ENCODE assay signal across 19 cellular contexts in genomic region chr2:222879602-222879933, GRCh38. TPM values are rescaled to one million over a fixed set of nuclear protein-coding genes. Genes with fewer than 3 reads are reported as not detected.
DNase-seq lines count a peak whose midpoint lies in the region; ATAC-seq and TF ChIP-seq lines count a peak whose summit lies in the region.
"Had no signal": no experiment of that assay in that cellular context is flagged by ENCODE, and none has a peak within 500 bp of the region (broad histone marks: within the 10 kb centered on the region; RNA-seq: fewer than 3 reads in every experiment).

No MANE protein-coding gene starts in this region.

- H3K27me3 Mint-ChIP-seq in HFFc6 (ENCODE audit: insufficient read depth) = no peaks in the 10 kb centered on the region; the same call in none of the 2 replicates
- no peaks in the 10 kb centered on the region for H3K27me3 Mint-ChIP-seq in activated naive CD8-positive, alpha-beta T cell treated with anti-CD3 and anti-CD28 coated beads, Interleukin-2, amount 50 U/mL, for 24 hours
- H3K27me3 Mint-ChIP-seq: memory B cell had no signal

- H3K27me3 ChIP-seq in mammary epithelial cell (ENCODE audit: insufficient read depth, low read length) = no peaks in the 10 kb centered on the region
- no peaks in the 10 kb centered on the region for H3K27me3 ChIP-seq in parathyroid adenoma (ENCODE audit: control insufficient read depth, insufficient read depth, low read length)
- H3K27me3 ChIP-seq: uterus had no signal

- H3K4me1 ChIP-seq in mammary epithelial cell (ENCODE audit: insufficient read depth, low read length) (peaks cover 47% of the 10 kb centered on the region), parathyroid adenoma (peaks cover 49% of the 10 kb centered on the region)

- CTCF ChIA-PET in mammary epithelial cell (lab: Charles Lee; ENCODE audit: low non-redundant PET) = no interaction called here

- TF ChIP-seq CTCF in HFFc6 (IDR thresholded peaks at IDR 0.05) = no peak
- no peak for TF ChIP-seq CTCF in mammary epithelial cell (conservative IDR thresholded peaks at IDR 0.05 in 1 of 2, IDR thresholded peaks at IDR 0.05 in 1 of 2; ENCODE audit: extremely low read depth in 1 of 2, insufficient read depth in 1 of 2, low read depth in 1 of 2, low read length in 2 of 2)
- TF ChIP-seq CTCF in parathyroid adenoma (IDR thresholded peaks at IDR 0.05) = no peak

- in situ Hi-C loops in G401 (cut with HindIII; ENCODE audit: low sequenced_read_pairs) = no loop called here
- in situ Hi-C loops in mammary epithelial cell (cut with MboI; ENCODE audit: low sequenced_read_pairs in 2 of 2) = no loop called here

- no peaks in the 10 kb centered on the region for H3K9me3 Mint-ChIP-seq in HFFc6
- H3K9me3 Mint-ChIP-seq in activated naive CD8-positive, alpha-beta T cell treated with anti-CD3 and anti-CD28 coated beads, Interleukin-2, amount 50 U/mL, for 24 hours = no peaks in the 10 kb centered on the region
- H3K9me3 Mint-ChIP-seq: activated T-cell treated with anti-CD3 and anti-CD28 coated beads, Interleukin-2, amount 50 U/mL, for 4 hours had no signal

- 95% methylated on average over 3 of the region's 3 CpGs for WGBS in mammary epithelial cell (ENCODE audit: low coverage, missing lambda C conversion rate)

- peaks cover 100% of the 10 kb centered on the region for H3K79me2 ChIP-seq in mammary epithelial cell (ENCODE audit: insufficient read depth, low read length)
- H3K79me2 ChIP-seq in parathyroid adenoma = peaks cover 48% of the 10 kb centered on the region

- H3K36me3 Mint-ChIP-seq in HFFc6 (ENCODE audit: low read depth) = no peaks in the 10 kb centered on the region
- no peaks in the 10 kb centered on the region for H3K36me3 Mint-ChIP-seq in activated naive CD8-positive, alpha-beta T cell treated with anti-CD3 and anti-CD28 coated beads, Interleukin-2, amount 50 U/mL, for 24 hours (ENCODE audit: low read depth)
- H3K36me3 Mint-ChIP-seq: memory B cell had no signal

- H3K9ac ChIP-seq in mammary epithelial cell (ENCODE audit: insufficient read depth, low read length) (no peak overlapping the region), parathyroid adenoma (no peak overlapping the region)
- H3K9ac ChIP-seq: KMS-11 had no signal

- H3K27ac Mint-ChIP-seq in HFFc6 = peak overlapping the region; percentile 54
- no peak overlapping the region for H3K27ac Mint-ChIP-seq in activated naive CD8-positive, alpha-beta T cell treated with anti-CD3 and anti-CD28 coated beads, Interleukin-2, amount 50 U/mL, for 24 hours
- H3K27ac Mint-ChIP-seq: memory B cell had no signal

- ATAC-seq in activated naive CD8-positive, alpha-beta T cell treated with anti-CD3 and anti-CD28 coated beads, Interleukin-2, amount 50 U/mL, for 24 hours = no peak
- no peak for ATAC-seq in GM21576 (IDR thresholded peaks at IDR 0.05; ENCODE audit: unreplicated experiment)
- ATAC-seq: activated T-cell treated with anti-CD3 and anti-CD28 coated beads, Interleukin-2, amount 50 U/mL, for 4 hours had no signal

- H3K4me3 ChIP-seq in mammary epithelial cell (replicated peaks in 1 of 3; ENCODE audit: insufficient read depth in 1 of 3, low read depth in 2 of 3, low read length in 3 of 3) = no peak overlapping the region
- H3K4me3 ChIP-seq in parathyroid adenoma (ENCODE audit: low read depth, low read length) = no peak overlapping the region
- H3K4me3 ChIP-seq: SK-N-MC, uterus had no signal

- BruUV-seq in mammary epithelial cell (replicated peaks; lab: Mats Ljungman, UMichigan) = no TSS peak

- DNase-seq in G401 (ENCODE audit: low spot score) (peak; percentile 42), HFFc6 (no peak), mammary epithelial cell (no peak), NCI-H748 treated with DMSO at 0.1 percent for 48 hours (lab: John Stamatoyannopoulos, UW) (no peak)
- DNase-seq in activated naive CD8-positive, alpha-beta T cell treated with anti-CD3 and anti-CD28 coated beads, Interleukin-2, amount 50 U/mL, for 24 hours = no peak
- DNase-seq: activated CD4-positive, alpha-beta T cell treated with anti-CD3 and anti-CD28 coated beads for 4 hours; activated naive CD4-positive, alpha-beta T cell; activated T-cell treated with anti-CD3 and anti-CD28 coated beads, Interleukin-2, amount 50 U/mL, for 4 hours; NCI-H1436; NCI-H2107; NCI-H524; small intestine; T-helper 2 cell; uterus had no signal

- peak overlapping the region; percentile 18 for H3K4me3 Mint-ChIP-seq in HFFc6
- no peak overlapping the region for H3K4me3 Mint-ChIP-seq in activated naive CD8-positive, alpha-beta T cell treated with anti-CD3 and anti-CD28 coated beads, Interleukin-2, amount 50 U/mL, for 24 hours
- H3K4me3 Mint-ChIP-seq: activated T-cell treated with anti-CD3 and anti-CD28 coated beads, Interleukin-2, amount 50 U/mL, for 4 hours; memory B cell had no signal

- no peaks in the 10 kb centered on the region for H3K9me3 ChIP-seq in mammary epithelial cell (replicated peaks; ENCODE audit: insufficient read depth, low read length)
- no peaks in the 10 kb centered on the region for H3K9me3 ChIP-seq in parathyroid adenoma (ENCODE audit: control insufficient read depth, low read length)
- H3K9me3 ChIP-seq: uterus had no signal

- H3K4me2 ChIP-seq in mammary epithelial cell (ENCODE audit: insufficient read depth, low read depth, low read length) (peak overlapping the region; percentile 37), parathyroid adenoma (ENCODE audit: low read length) (no peak overlapping the region)
- H3K4me2 ChIP-seq: KMS-11 had no signal

- H3K27ac ChIP-seq in mammary epithelial cell (ENCODE audit: insufficient read depth, low read depth, low read length) (peak overlapping the region; percentile 66), parathyroid adenoma (peak overlapping the region; percentile 52)
- H3K27ac ChIP-seq: KMS-11, SK-N-MC, uterus had no signal

- H3K36me3 ChIP-seq in mammary epithelial cell (ENCODE audit: insufficient read depth, low read length) (peaks cover 4% of the 10 kb centered on the region), parathyroid adenoma (ENCODE audit: control insufficient read depth, insufficient read depth, low read length) (no peaks in the 10 kb centered on the region)
- H3K36me3 ChIP-seq: uterus had no signal

- H3K4me1 Mint-ChIP-seq in HFFc6 (ENCODE audit: low read depth) = peaks cover 62% of the 10 kb centered on the region
- H3K4me1 Mint-ChIP-seq in activated naive CD8-positive, alpha-beta T cell treated with anti-CD3 and anti-CD28 coated beads, Interleukin-2, amount 50 U/mL, for 24 hours = peaks cover 36% of the 10 kb centered on the region

- H2AFZ ChIP-seq in mammary epithelial cell (ENCODE audit: low read depth, low read length) (no peak overlapping the region), parathyroid adenoma (no peak overlapping the region)

- dilution Hi-C loops in mammary epithelial cell (cut with HindIII; ENCODE audit: low sequenced_read_pairs) = no loop called here

- H4K20me1 ChIP-seq in mammary epithelial cell (ENCODE audit: insufficient read depth, low read length) = peaks cover 57% of the 10 kb centered on the region

- intact Hi-C loops in mammary epithelial cell (cut with micrococcal nuclease) = loop anchor here (2.0 kb wide), 1 partner anchor 21 kb away; no protein-coding TSS in a partner anchor

RNA-seq across cellular contexts. Expression of gene ACSL3, which starts 18.7 kb away (rescaled TPM):
- 90.3 and 124 TPM in 2 replicates for total RNA-seq in G401 (2014; rRNA removed; shearing (Covaris generic))
- total RNA-seq in HFFc6 (2021; fragmentation: NEBNext Ultra II Directional; extraction: Animal tissue kit (Norgen Biotek cat#: 25700)) = 100 to 1,000 TPM in 1 of 6 experiments, 10 to 100 TPM in 5; 64.5 to 119 (median 87.8) TPM
- total RNA-seq in mammary epithelial cell = 100 to 1,000 TPM; 199 to 213 TPM
- polyA plus RNA-seq in mammary epithelial cell = 110 TPM
- 656 TPM for polyA minus RNA-seq in mammary epithelial cell
